Comparison of ENCODE assay signal across 15 cellular contexts in genomic region chr22:48373626-48374173, GRCh38.
DNase-seq lines count a peak whose midpoint lies in the region; ATAC-seq and TF ChIP-seq lines count a peak whose summit lies in the region.
"Had no signal": no experiment of that assay in that cellular context is flagged by ENCODE, and none has a peak within 500 bp of the region (broad histone marks: within the 10 kb centered on the region; RNA-seq: fewer than 3 reads in every experiment).

No MANE protein-coding gene starts in this region.

- ATAC-seq in RWPE2 (ENCODE audit: low read depth) = no peak
- ATAC-seq in left lung = no peak

- no peaks in the 10 kb centered on the region for H3K36me3 ChIP-seq in RWPE2 (ENCODE audit: low read depth)
- H3K36me3 ChIP-seq in spleen = no peaks in the 10 kb centered on the region
- no peaks in the 10 kb centered on the region for H3K36me3 ChIP-seq in left lung
- H3K36me3 ChIP-seq: BLaER1 had no signal

- TF ChIP-seq POLR2A in spleen (IDR thresholded peaks at IDR 0.05) = no peak

- no peaks in the 10 kb centered on the region for H3K4me1 ChIP-seq in RWPE2 (ENCODE audit: insufficient read depth, poor library complexity, severe bottlenecking)
- H3K4me1 ChIP-seq in spleen = peaks cover 0 to 15% (median 5%) of the 10 kb centered on the region in 6 donors
- peaks cover 6 to 10% of the 10 kb centered on the region in 2 donors for H3K4me1 ChIP-seq in left lung
- H3K4me1 ChIP-seq: BLaER1 had no signal

- POLR2A ChIA-PET in GM10248 (lab: Yijun Ruan, JAX) = no interaction called here

- H3K4me3 ChIP-seq in RWPE2 (ENCODE audit: severe bottlenecking) (no peak overlapping the region), coronary artery (no peak overlapping the region), spleen (no peak overlapping the region), left lung (no peak overlapping the region)
- H3K4me3 ChIP-seq: BLaER1 had no signal

- CTCF ChIA-PET in GM10248 (lab: Yijun Ruan, JAX) = no interaction called here

- WGBS in spleen, 5 donors = 75 to 83% (median 81%) methylated on average over 12 of the region's 12 CpGs

- H3K27me3 ChIP-seq in RWPE2 (ENCODE audit: insufficient read depth, poor library complexity, severe bottlenecking) = no peaks in the 10 kb centered on the region
- peaks cover 0 to 84% (median 9%) of the 10 kb centered on the region in 7 donors for H3K27me3 ChIP-seq in spleen (replicated peaks in 1 of 7)
- H3K27me3 ChIP-seq in left lung = peaks cover 0 to 8% of the 10 kb centered on the region in 2 donors
- H3K27me3 ChIP-seq: BLaER1 had no signal

- DNase-seq in RWPE2 (ENCODE audit: low spot score) = peak; percentile 11
- peak; percentile 59 for DNase-seq in coronary artery (ENCODE audit: low spot score)
- peak; percentile 62 for DNase-seq in mesenteric fat pad (ENCODE audit: low spot score)
- DNase-seq in spleen = peak; percentile 32
- DNase-seq in NCI-H226 = no peak
- DNase-seq in GM10248 (ENCODE audit: extremely low spot score) = no peak
- no peak for DNase-seq in left lung
- DNase-seq: AML-193; CD4-positive, alpha-beta memory T cell; DMS153; DMS79; GDM1; HCEC 1CT; KG1 had no signal

- H3K9me3 ChIP-seq in RWPE2 (ENCODE audit: severe bottlenecking) = no peaks in the 10 kb centered on the region
- no peaks in the 10 kb centered on the region for H3K9me3 ChIP-seq in spleen
- H3K9me3 ChIP-seq in left lung = no peaks in the 10 kb centered on the region
- H3K9me3 ChIP-seq: BLaER1 had no signal

- TF ChIP-seq CTCF in RWPE2 (IDR thresholded peaks at IDR 0.05; ENCODE audit: poor library complexity, severe bottlenecking) (no peak), coronary artery (IDR thresholded peaks at IDR 0.05) (no peak), spleen (IDR thresholded peaks at IDR 0.05 in 8 of 11, conservative IDR thresholded peaks at IDR 0.05 in 3 of 11) (no peak), GM10248 (IDR thresholded peaks at IDR 0.05; ENCODE audit: control extremely low read depth, extremely low read depth, low read depth, missing control alignments) (no peak), left lung (IDR thresholded peaks at IDR 0.05) (no peak)

- H3K27ac ChIP-seq in RWPE2 (ENCODE audit: poor library complexity, severe bottlenecking) (no peak overlapping the region), coronary artery (no peak overlapping the region), spleen (no peak overlapping the region), left lung (no peak overlapping the region)
- H3K27ac ChIP-seq: BLaER1 had no signal

- intact Hi-C loops in spleen (cut with DNase I; ENCODE audit: low total_unique reads) (no loop called here), left lung (cut with DNase I) (no loop called here)

Comparison
In these comparisons a context has a peak if more than half of its experiments do, and no peak if none do; other contexts are left out.
1. DNase-seq: peak in RWPE2 (single experiment), coronary artery (single experiment), mesenteric fat pad (single experiment) and spleen (single experiment); none in NCI-H226 (single experiment), GM10248 (single experiment) and left lung (0 of 2).